Comparison of ENCODE assay signal across 34 cellular contexts in genomic region chr5:75189353-75189752, GRCh38. TPM values are rescaled to one million over a fixed set of nuclear protein-coding genes. Genes with fewer than 3 reads are reported as not detected.
"Had no signal": no experiment of that assay in that cellular context is flagged by ENCODE, and none has a peak within 500 bp of the region (broad histone marks: within the 10 kb centered on the region; RNA-seq: fewer than 3 reads in every experiment).

No MANE protein-coding gene starts in this region.

- DNase-seq: activated effector memory CD4-positive, alpha-beta T cell treated with anti-CD3 and anti-CD28 coated beads, Interleukin-2, amount 50 U/mL, for 16 hours; activated effector memory CD4-positive, alpha-beta T cell treated with Interleukin-2 at 50 U/mL for 16 hours; activated gamma-delta T cell; activated gamma-delta T cell treated with Interleukin-2 at 50 U/mL for 16 hours; activated naive CD4-positive, alpha-beta T cell; activated naive CD4-positive, alpha-beta T cell treated with anti-CD3 and anti-CD28 coated beads for 36 hours; activated naive CD4-positive, alpha-beta T cell treated with anti-CD3 and anti-CD28 coated beads, Interleukin-2, amount 10 ng/mL, durations not matched to agents 7 days and 5 days; activated naive CD4-positive, alpha-beta T cell treated with anti-CD3 and anti-CD28 coated beads, Interleukin-2, amount 50 U/mL, for 16 hours; activated naive CD4-positive, alpha-beta T cell treated with Interleukin-2 at 50 U/mL for 16 hours; activated naive CD8-positive, alpha-beta T cell treated with anti-CD3 and anti-CD28 coated beads for 36 hours; activated naive CD8-positive, alpha-beta T cell treated with anti-CD3 and anti-CD28 coated beads, Interleukin-2, amount 10 ng/mL, durations not matched to agents 7 days and 5 days; activated naive CD8-positive, alpha-beta T cell treated with anti-CD3 and anti-CD28 coated beads, Interleukin-2, amount 50 U/mL, for 24 hours; activated T-cell treated with anti-CD3 and anti-CD28 coated beads, Interleukin-2, amount 50 U/mL, for 1 hour; activated T-cell treated with anti-CD3 and anti-CD28 coated beads, Interleukin-2, amount 50 U/mL, for 24 hours; activated T-cell treated with anti-CD3 and anti-CD28 coated beads, Interleukin-2, amount 50 U/mL, for 4 hours; activated T-cell treated with anti-CD3 and anti-CD28 coated beads, Interleukin-2, amount 50 U/mL, for 48 hours; activated T-cell treated with anti-CD3 and anti-CD28 coated beads, Interleukin-2, amount 50 U/mL, for 72 hours; adrenal gland; amniotic stem cell; amygdala; anterior cingulate cortex; aorta; body of pancreas; brain microvascular endothelial cell; caudate nucleus; central memory CD4-positive, alpha-beta T cell; cerebellar nuclear complex had no signal

- H3K9me3 ChIP-seq: adrenal gland, ascending aorta, body of pancreas, breast epithelium had no signal

- FAIRE-seq: astrocyte, bronchial epithelial cell had no signal

- H3K36me3 ChIP-seq: adrenal gland, ascending aorta, brain microvascular endothelial cell, breast epithelium, cardiac muscle cell had no signal

- H3K4me1 ChIP-seq: adrenal gland, ascending aorta, body of pancreas, breast epithelium had no signal

- H3K4me3 ChIP-seq: adrenal gland, ascending aorta, body of pancreas, breast epithelium, cardiac muscle cell had no signal

- H3K27me3 ChIP-seq: adrenal gland, ascending aorta, body of pancreas, brain microvascular endothelial cell, breast epithelium had no signal

- ATAC-seq: activated naive CD4-positive, alpha-beta T cell treated with anti-CD3 and anti-CD28 coated beads, Interleukin-2, amount 50 U/mL, for 72 hours; activated naive CD8-positive, alpha-beta T cell treated with anti-CD3 and anti-CD28 coated beads, Interleukin-2, amount 50 U/mL, for 24 hours; activated T-cell treated with anti-CD3 and anti-CD28 coated beads, Interleukin-2, amount 50 U/mL, for 4 hours; activated T-cell treated with anti-CD3 and anti-CD28 coated beads, Interleukin-2, amount 50 U/mL, for 72 hours; activated T-helper 17 cell treated with anti-CD3 and anti-CD28 coated beads, Interleukin-2, amount 50 U/mL, for 72 hours; body of pancreas had no signal

- H3K27ac ChIP-seq: adrenal gland, ascending aorta, body of pancreas, brain microvascular endothelial cell, breast epithelium, cardiac muscle cell had no signal

RNA-seq across cellular contexts. Expression of gene ANKRD31, which starts 47.3 kb away (rescaled TPM):
- total RNA-seq: ascending aorta had no signal
